Comparison of ENCODE assay signal across 14 cellular contexts in the genomic region with DNA sequence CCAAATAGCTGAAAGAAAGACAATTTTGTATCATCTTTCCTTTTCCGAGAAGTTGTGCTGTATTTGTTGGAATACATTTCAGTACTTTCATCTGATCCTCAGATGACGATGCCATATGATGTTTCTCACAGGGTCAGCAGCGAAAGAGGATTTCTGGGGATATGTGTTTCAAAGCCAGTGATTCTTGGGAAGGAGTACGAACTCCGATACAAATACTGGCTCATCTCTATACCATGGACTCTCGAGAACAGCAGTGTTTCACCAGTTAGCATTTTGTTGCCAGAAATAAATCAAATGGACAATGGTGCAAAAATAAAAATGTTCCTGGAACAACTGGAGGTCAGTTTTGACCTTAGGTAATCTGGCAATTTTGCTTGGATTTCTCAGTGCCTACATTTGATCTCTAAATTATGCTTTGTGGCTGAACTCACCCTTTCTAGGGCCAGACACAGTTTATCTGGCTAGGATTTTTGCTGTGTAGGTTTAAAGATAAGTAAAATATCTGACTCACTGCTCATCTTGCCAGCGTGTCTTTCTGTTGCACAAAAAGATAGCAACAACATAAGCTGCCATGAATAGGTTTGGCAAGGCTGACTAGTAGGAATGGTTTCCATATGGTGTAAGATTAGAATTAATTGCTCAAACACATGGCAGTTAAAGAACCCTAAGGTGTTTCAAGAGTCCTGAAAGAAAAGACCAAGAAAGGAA. TPM values are rescaled to one million over a fixed set of nuclear protein-coding genes. Genes with fewer than 3 reads are reported as not detected.
DNase-seq lines count a peak whose midpoint lies in the region; ATAC-seq and TF ChIP-seq lines count a peak whose summit lies in the region.
"Had no signal": no experiment of that assay in that cellular context is flagged by ENCODE, and none has a peak within 500 bp of the region (broad histone marks: within the 10 kb centered on the region; RNA-seq: fewer than 3 reads in every experiment).

No MANE protein-coding gene starts in this region.

- H3K4me3 ChIP-seq in right cardiac atrium (ENCODE audit: low read length): no peak overlapping the region
- no peak overlapping the region for H3K4me3 ChIP-seq in upper lobe of right lung
- no peak overlapping the region for H3K4me3 ChIP-seq in right lobe of liver
- H3K4me3 ChIP-seq: lung had no signal

- peak overlapping the region; percentile 27 for H3K27ac ChIP-seq in right cardiac atrium (ENCODE audit: low read length)
- H3K27ac ChIP-seq in upper lobe of right lung: peak overlapping the region; percentile 15
- H3K27ac ChIP-seq in right lobe of liver: no peak overlapping the region

- no peaks in the 10 kb centered on the region for H3K27me3 ChIP-seq in right cardiac atrium (ENCODE audit: control insufficient read depth, insufficient read depth)
- no peaks in the 10 kb centered on the region for H3K27me3 ChIP-seq in upper lobe of right lung
- H3K27me3 ChIP-seq in right lobe of liver: no peaks in the 10 kb centered on the region

- no peaks in the 10 kb centered on the region for H3K27me3 Mint-ChIP-seq in brain

- H3K4me1 Mint-ChIP-seq in brain: peaks cover 41% of the 10 kb centered on the region

- H3K9me3 Mint-ChIP-seq in brain: peaks cover 0 to 4% (median 0%) of the 10 kb centered on the region in 5 experiments
- H3K9me3 Mint-ChIP-seq: activated T-cell treated with anti-CD3 and anti-CD28 coated beads, Interleukin-2, amount 50 U/mL, for 72 hours had no signal

- H3K27ac Mint-ChIP-seq in brain: peak overlapping the region in 4 of 5 experiments; percentile 25 to 93 (median 49)
- H3K27ac Mint-ChIP-seq: activated T-cell treated with anti-CD3 and anti-CD28 coated beads, Interleukin-2, amount 50 U/mL, for 72 hours had no signal

- TF ChIP-seq CTCF in brain (conservative IDR thresholded peaks at IDR 0.05): no peak
- TF ChIP-seq CTCF in upper lobe of right lung (IDR thresholded peaks at IDR 0.05): no peak
- no peak for TF ChIP-seq CTCF in right lobe of liver (IDR thresholded peaks at IDR 0.05)

- H3K4me3 Mint-ChIP-seq in brain: peak overlapping the region in 1 of 5 experiments; percentile 13
- H3K4me3 Mint-ChIP-seq: activated T-cell treated with anti-CD3 and anti-CD28 coated beads, Interleukin-2, amount 50 U/mL, for 72 hours had no signal

- ATAC-seq in right cardiac atrium: peak in 1 of 2 donors; percentile 21
- no peak for ATAC-seq in upper lobe of right lung
- ATAC-seq in HG03520 (IDR thresholded peaks at IDR 0.05; ENCODE audit: unreplicated experiment): no peak
- no peak for ATAC-seq in right lobe of liver
- ATAC-seq in GM19035 (IDR thresholded peaks at IDR 0.05; ENCODE audit: unreplicated experiment): no peak
- ATAC-seq in GM21723 (IDR thresholded peaks at IDR 0.05; ENCODE audit: unreplicated experiment): no peak
- ATAC-seq: activated T-cell treated with anti-CD3 and anti-CD28 coated beads, Interleukin-2, amount 50 U/mL, for 72 hours had no signal

- TF ChIP-seq POLR2A in right lobe of liver (IDR thresholded peaks at IDR 0.05): no peak

- intact Hi-C loops in right cardiac atrium (cut with DNase I) (no loop called here), upper lobe of right lung (cut with DNase I) (no loop called here), right lobe of liver (cut with DNase I) (no loop called here)

- H3K9me3 ChIP-seq in right cardiac atrium (ENCODE audit: control insufficient read depth, low read length): no peaks in the 10 kb centered on the region
- no peaks in the 10 kb centered on the region for H3K9me3 ChIP-seq in upper lobe of right lung
- no peaks in the 10 kb centered on the region for H3K9me3 ChIP-seq in right lobe of liver

- 40% methylated on average over 7 of the region's 7 CpGs for WGBS in right cardiac atrium
- 77% methylated on average over 7 of the region's 7 CpGs for WGBS in right lobe of liver (ENCODE audit: insufficient coverage, low coverage, low lambda C conversion rate, missing lambda C conversion rate)

- H3K36me3 ChIP-seq in upper lobe of right lung: no peaks in the 10 kb centered on the region
- no peaks in the 10 kb centered on the region for H3K36me3 ChIP-seq in right lobe of liver

- DNase-seq in NCI-H1694 (lab: John Stamatoyannopoulos, UW) (peak; percentile 78), right cardiac atrium (no peak), upper lobe of right lung (no peak), right lobe of liver (no peak)
- DNase-seq: activated T-cell treated with anti-CD3 and anti-CD28 coated beads, Interleukin-2, amount 50 U/mL, for 72 hours; effector CD8-positive, alpha-beta T cell; GF-D8; T-helper 2 cell had no signal

- no peaks in the 10 kb centered on the region for H3K36me3 Mint-ChIP-seq in brain

- H3K4me1 ChIP-seq in right cardiac atrium (ENCODE audit: control insufficient read depth, insufficient read depth, low read length): peaks cover 11% of the 10 kb centered on the region
- no peaks in the 10 kb centered on the region for H3K4me1 ChIP-seq in upper lobe of right lung
- H3K4me1 ChIP-seq in right lobe of liver: no peaks in the 10 kb centered on the region

RNA-seq across cellular contexts. Expression of gene MGP, which starts 11.0 kb away (rescaled TPM):
- 27.0 TPM for polyA plus RNA-seq in brain (ENCODE audit: insufficient read depth, low read depth, low replicate concordance)
- total RNA-seq in right cardiac atrium: 1,000 to 10,000 TPM in 3 of 4 donors, 100 to 1,000 TPM in 1; 660 to 1,578 (median 1,064) TPM
- 841 TPM for polyA plus RNA-seq in right cardiac atrium
- 472 TPM for total RNA-seq in upper lobe of right lung
- 10 to 100 TPM in 2 of 6 experiments, 1 to 10 TPM in 4; 4.7 to 15.1 (median 7.1) TPM for total RNA-seq in right lobe of liver
- total RNA-seq: NCI-H460 had no signal

RNA-seq across cellular contexts. Expression of gene ERP27, which starts 41.7 kb away (rescaled TPM):
- polyA plus RNA-seq in brain (ENCODE audit: insufficient read depth, low read depth, low replicate concordance) (not detected), right cardiac atrium (0.32 TPM)
- total RNA-seq in right cardiac atrium (under 1 TPM; 0.17 to 0.49 (median 0.37) TPM), upper lobe of right lung (9.7 TPM), right lobe of liver (1 to 10 TPM in 1 of 6 experiments, under 1 TPM in 3, not detected in 2; 0.26 to 1.0 (median 0.39) TPM)
- total RNA-seq: NCI-H460 had no signal

RNA-seq across cellular contexts. Expression of gene ART4, which starts 53.3 kb away (rescaled TPM):
- polyA plus RNA-seq in brain (ENCODE audit: insufficient read depth, low read depth, low replicate concordance) (not detected), right cardiac atrium (6.8 TPM)
- total RNA-seq in right cardiac atrium (10 to 100 TPM in 2 of 4 donors, 1 to 10 TPM in 2; 9.2 to 13.2 (median 10.2) TPM), upper lobe of right lung (5.7 TPM), right lobe of liver (10 to 100 TPM; 19.6 to 43.5 (median 25.1) TPM)
- total RNA-seq: activated T-cell treated with anti-CD3 and anti-CD28 coated beads, Interleukin-2, amount 50 U/mL, for 72 hours; NCI-H460 had no signal

Comparison
In these comparisons a context has a peak if more than half of its experiments do, and no peak if none do; other contexts are left out.
1. H3K27ac ChIP-seq: peak in right cardiac atrium (single experiment) and upper lobe of right lung (single experiment); none in right lobe of liver (0 of 3).
2. RNA of gene MGP, which starts 11.0 kb away (total RNA-seq): 660 to 1,578 TPM in right cardiac atrium and 472 TPM in upper lobe of right lung (single experiment); 4.7 to 15.1 TPM in right lobe of liver; every median in the first group is over 10 times any median in the second.